In genomic region chr1:26810105-26810504, GRCh38 we compare ENCODE assay signal across 8 cellular contexts. TPM values are rescaled to one million over a fixed set of nuclear protein-coding genes. Genes with fewer than 3 reads are reported as not detected.
DNase-seq lines count a peak whose midpoint lies in the region; FAIRE-seq and TF ChIP-seq lines count a peak whose summit lies in the region.
"Not testable (repeated sequence)": the region's sequence is repeated elsewhere in the genome, so short reads cannot be mapped to it uniquely, and the experiment has no call there.

No MANE protein-coding gene starts in this region.

- FAIRE-seq in kidney (lab: Jason Lieb, UNC) = peak; percentile 33

- H3K4me1 ChIP-seq in SJCRH30; kidney (ENCODE audit: control insufficient read depth in 1 of 2, insufficient read depth in 1 of 2, low read depth in 1 of 2, low read length in 2 of 2): not testable (repeated sequence)
- peaks cover 0 to 33% (median 11%) of the 10 kb centered on the region in 6 donors for H3K4me1 ChIP-seq in spleen

- H3K9me3 ChIP-seq in SJCRH30 (replicated peaks); kidney (ENCODE audit: control insufficient read depth in 1 of 2, low read length in 2 of 2); spleen: not testable (repeated sequence)

- H3K27me3 ChIP-seq in SJCRH30; spleen (replicated peaks in 1 of 7): not testable (repeated sequence)

- TF ChIP-seq CTCF in GM12873 (IDR thresholded peaks at IDR 0.05; ENCODE audit: insufficient read depth, low read depth, low read length, missing control alignments) (peak; percentile 78), kidney (IDR thresholded peaks at IDR 0.05; ENCODE audit: borderline replicate concordance, extremely low read depth, insufficient read depth) (peak; percentile 86), spleen (IDR thresholded peaks at IDR 0.05 in 8 of 11, conservative IDR thresholded peaks at IDR 0.05 in 3 of 11) (peak; percentile 67 to 88 (median 75))

- not testable (repeated sequence) for H3K36me3 ChIP-seq in SJCRH30; kidney (ENCODE audit: control insufficient read depth in 1 of 2, insufficient read depth in 2 of 2, low read length in 2 of 2); spleen

- DNase-seq in ACHN = peak; percentile 71
- DNase-seq in NCI-H1105 (lab: John Stamatoyannopoulos, UW) = peak; percentile 51
- DNase-seq in SJCRH30 = peak; percentile 77 to 90
- DNase-seq in activated CD8-positive, alpha-beta memory T cell treated with anti-CD3 and anti-CD28 coated beads, Interleukin-2, amount 50 U/mL, for 4 hours = peak; percentile 77
- peak; percentile 74 for DNase-seq in dermis blood vessel endothelial cell
- DNase-seq in kidney, spleen: not testable (repeated sequence)

- not testable (repeated sequence) for H3K27ac ChIP-seq in SJCRH30; kidney (ENCODE audit: low read depth in 2 of 2, low read length in 2 of 2)
- H3K27ac ChIP-seq in spleen = peak overlapping the region in 2 of 8 donors; percentile 5 to 58

- not testable (repeated sequence) for TF ChIP-seq POLR2A in spleen (IDR thresholded peaks at IDR 0.05)

- not testable (repeated sequence) for H3K4me3 ChIP-seq in SJCRH30; kidney (ENCODE audit: low read length in 2 of 2)
- H3K4me3 ChIP-seq in spleen = peak overlapping the region in 1 of 8 donors; percentile 39

- intact Hi-C loops in kidney (cut with DNase I) = not testable (repeated sequence)
- intact Hi-C loops in spleen (cut with DNase I; ENCODE audit: low total_unique reads) = loop anchor here (10.0 kb wide), 1 partner anchor 65 kb away; no protein-coding TSS in a partner anchor

- not testable (repeated sequence) for H3K9ac ChIP-seq in kidney (ENCODE audit: low read length in 2 of 2)

- in situ Hi-C loops in ACHN (cut with HindIII; ENCODE audit: low pct_ligation_motif_present, low pct_unique_long_range_greater_than_20kb, low sequenced_read_pairs) = not testable (repeated sequence)

- 50 to 57% (median 52%) methylated on average over 11 of the region's 11 CpGs for WGBS in spleen, 5 donors

RNA-seq across cellular contexts. Expression of gene ZDHHC18, which starts 16.4 kb away (rescaled TPM):
- 31.6 and 31.8 TPM in 2 replicates for total RNA-seq in SJCRH30 (2014; rRNA removed; shearing (Covaris generic))
- total RNA-seq in dermis blood vessel endothelial cell = 6.8 and 9.2 TPM in 2 replicates
- total RNA-seq in kidney = 15.6 TPM
- 6.7 TPM for polyA plus RNA-seq in kidney (ENCODE audit: insufficient read depth, low read depth, low replicate concordance)
- 10 to 100 TPM; 41.6 to 80.4 (median 54.4) TPM for total RNA-seq in spleen
- polyA plus RNA-seq in spleen = 10 to 100 TPM in 1 of 3 donors, 1 to 10 TPM in 2; 6.2 to 22.0 (median 8.9) TPM

RNA-seq across cellular contexts. Expression of gene PIGV, which starts 22.4 kb away (rescaled TPM):
- total RNA-seq in SJCRH30 (2014; rRNA removed; shearing (Covaris generic)) = 5.8 and 6.2 TPM in 2 replicates
- 9.4 and 10.1 TPM in 2 replicates for total RNA-seq in dermis blood vessel endothelial cell
- total RNA-seq in kidney = 13.8 TPM
- polyA plus RNA-seq in kidney (ENCODE audit: insufficient read depth, low read depth, low replicate concordance) = 15.5 TPM
- 10 to 100 TPM in 6 of 7 donors, 1 to 10 TPM in 1; 8.1 to 21.8 (median 12.5) TPM for total RNA-seq in spleen
- polyA plus RNA-seq in spleen = 1 to 10 TPM; 4.8 to 6.6 (median 5.2) TPM

RNA-seq across cellular contexts. Expression of gene SFN, which starts 52.8 kb away (rescaled TPM):
- total RNA-seq in SJCRH30 (2014; rRNA removed; shearing (Covaris generic)) = 0.14 and 0.15 TPM in 2 replicates
- 0.51 and 0.70 TPM in 2 replicates for total RNA-seq in dermis blood vessel endothelial cell
- 44.7 TPM for total RNA-seq in kidney
- 2.9 TPM for polyA plus RNA-seq in kidney (ENCODE audit: insufficient read depth, low read depth, low replicate concordance)
- under 1 TPM in 4 of 7 donors, not detected in 3; 0.51 to 0.79 (median 0.58) TPM for total RNA-seq in spleen
- polyA plus RNA-seq in spleen = under 1 TPM; 0.27 to 0.80 (median 0.63) TPM

Comparison
In these comparisons a context has a peak if more than half of its experiments do, and no peak if none do; other contexts are left out.
1. RNA of gene SFN, which starts 52.8 kb away (total RNA-seq): 44.7 TPM in kidney (single experiment); 0.51 to 0.79 TPM in spleen, 0.51 to 0.70 TPM in dermis blood vessel endothelial cell and 0.14 to 0.15 TPM in SJCRH30; every median in the first group is over 10 times any median in the second.
2. Peak in every context shown above with its lines, with median percentiles within 50 percentile points of each other: CTCF ChIP-seq.